In the genomic region with DNA sequence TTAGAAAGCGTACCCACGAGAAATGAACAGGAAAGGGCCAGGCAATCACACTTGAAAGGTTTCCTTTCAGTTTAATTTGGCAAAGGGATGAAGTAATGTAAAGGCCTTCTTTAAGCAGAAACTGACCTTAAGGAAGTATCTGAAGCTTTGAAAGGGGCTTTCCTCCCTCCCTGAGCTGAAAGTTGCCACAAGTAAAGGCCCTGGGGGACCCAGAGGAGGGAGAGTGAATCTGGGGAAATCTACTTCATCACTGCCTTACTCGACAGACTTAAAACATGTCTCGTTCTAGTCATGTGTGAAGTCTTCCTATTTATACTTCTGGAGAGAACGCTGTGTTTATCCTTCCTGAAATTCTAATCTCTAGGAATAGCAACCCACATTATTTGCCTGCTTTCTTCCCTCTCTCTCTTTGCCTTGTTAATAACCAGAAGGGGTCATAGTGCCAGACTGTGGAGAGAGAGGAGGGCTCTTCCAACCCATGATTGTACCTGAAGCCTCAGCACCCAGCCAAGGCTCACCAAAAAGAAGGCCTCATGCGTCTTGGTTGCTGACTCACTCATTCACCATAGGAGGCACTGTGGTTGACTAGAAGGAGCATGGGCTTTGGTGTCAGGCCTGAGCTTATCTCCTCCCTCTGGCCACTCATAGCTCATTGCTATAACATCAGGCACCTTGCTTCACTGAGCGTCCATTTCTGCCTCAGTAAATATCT, we compare ENCODE assay signal across 1 cellular context.
A peak's percentile ranks its signal among the peaks of the same experiment; 100 is the strongest.
TF ChIP-seq lines count a peak whose summit lies in the region.

No MANE protein-coding gene starts in this region.

TF ChIP-seq in K562, 482 proteins besides CTCF, POLR2A, EP300 and RAD21 (continued from another document):
- TF ChIP-seq MNT (conservative IDR thresholded peaks at IDR 0.05) (0 out of 4 replicates have a peak, but pooled peaks of 1 of the 2 experiments have one; percentile 21), ZNF197 (CRISPR knock-in tag; IDR thresholded peaks at IDR 0.05; ENCODE audit: low read depth) (no peak), ZKSCAN8 (CRISPR knock-in tag; IDR thresholded peaks at IDR 0.05) (no peak), ZFPM2 (CRISPR knock-in tag; IDR thresholded peaks at IDR 0.05) (no peak), ASH1L (IDR thresholded peaks at IDR 0.05; ENCODE audit: borderline replicate concordance, low read depth, partially characterized antibody) (no peak), ZNF778 (CRISPR knock-in tag; IDR thresholded peaks at IDR 0.05) (no peak), CREM (IDR thresholded peaks at IDR 0.05; ENCODE audit: low read depth) (peak; percentile 42; the same call in 1 of the 2 replicates), CCNT2 (IDR thresholded peaks at IDR 0.05; ENCODE audit: borderline replicate concordance, extremely low read depth, insufficient read length, low read depth, low read length) (no peak), NR2C2 (CRISPR knock-in tag; IDR thresholded peaks at IDR 0.05) (no peak), NR2C2 (tag; IDR thresholded peaks at IDR 0.05) (no peak), HLTF (IDR thresholded peaks at IDR 0.05) (no peak), ZNF318 (IDR thresholded peaks at IDR 0.05; ENCODE audit: borderline replicate concordance in 1 of 2, low read depth in 1 of 2) (no peak), ZNF12 (CRISPR knock-in tag; IDR thresholded peaks at IDR 0.05) (no peak), SAP30 (IDR thresholded peaks at IDR 0.05; ENCODE audit: borderline replicate concordance, insufficient read depth, low read depth, low read length, poor library complexity, severe bottlenecking) (no peak), ATF7 (IDR thresholded peaks at IDR 0.05) (no peak), KLF10 (CRISPR knock-in tag; IDR thresholded peaks at IDR 0.05) (no peak), TAL1 (IDR thresholded peaks at IDR 0.05) (no peak), SRSF1 (IDR thresholded peaks at IDR 0.05; ENCODE audit: low read depth, low read length) (no peak), ZNF695 (CRISPR knock-in tag; IDR thresholded peaks at IDR 0.05) (no peak), RFX5 (IDR thresholded peaks at IDR 0.05; ENCODE audit: low read depth, low read length) (no peak), BDP1 (IDR thresholded peaks at IDR 0.05; ENCODE audit: insufficient read depth, insufficient read length) (no peak), ZNF311 (CRISPR knock-in tag; IDR thresholded peaks at IDR 0.05) (no peak), JUND (IDR thresholded peaks at IDR 0.05; ENCODE audit: borderline replicate concordance, low read depth, low read length) (peak; percentile 58; the same call in 1 of the 2 replicates), JUND (tag; IDR thresholded peaks at IDR 0.05; ENCODE audit: borderline replicate concordance, low read depth, low read length) (peak; percentile 23; the same call in 1 of the 3 replicates), ZFP36 (IDR thresholded peaks at IDR 0.05; ENCODE audit: low read depth, low read length, partially characterized antibody) (no peak), MLLT1 (IDR thresholded peaks at IDR 0.05) (no peak), HMG20A (CRISPR knock-in tag; conservative IDR thresholded peaks at IDR 0.05) (no peak), LARP7 (IDR thresholded peaks at IDR 0.05) (no peak), ZFP91 (CRISPR knock-in tag; IDR thresholded peaks at IDR 0.05) (no peak), C11orf30 (IDR thresholded peaks at IDR 0.05; ENCODE audit: low read depth) (peak; percentile 65), FOSL1 (tag; conservative IDR thresholded peaks at IDR 0.05) (no peak; the same call in 1 of the 2 replicates), RBM14 (IDR thresholded peaks at IDR 0.05; ENCODE audit: borderline replicate concordance, insufficient read depth, low read depth, low read length) (no peak), ELF2 (CRISPR knock-in tag; IDR thresholded peaks at IDR 0.05) (no peak), ZNF507 (tag; conservative IDR thresholded peaks at IDR 0.05) (no peak)
- TF ChIP-seq, protein P1, sequence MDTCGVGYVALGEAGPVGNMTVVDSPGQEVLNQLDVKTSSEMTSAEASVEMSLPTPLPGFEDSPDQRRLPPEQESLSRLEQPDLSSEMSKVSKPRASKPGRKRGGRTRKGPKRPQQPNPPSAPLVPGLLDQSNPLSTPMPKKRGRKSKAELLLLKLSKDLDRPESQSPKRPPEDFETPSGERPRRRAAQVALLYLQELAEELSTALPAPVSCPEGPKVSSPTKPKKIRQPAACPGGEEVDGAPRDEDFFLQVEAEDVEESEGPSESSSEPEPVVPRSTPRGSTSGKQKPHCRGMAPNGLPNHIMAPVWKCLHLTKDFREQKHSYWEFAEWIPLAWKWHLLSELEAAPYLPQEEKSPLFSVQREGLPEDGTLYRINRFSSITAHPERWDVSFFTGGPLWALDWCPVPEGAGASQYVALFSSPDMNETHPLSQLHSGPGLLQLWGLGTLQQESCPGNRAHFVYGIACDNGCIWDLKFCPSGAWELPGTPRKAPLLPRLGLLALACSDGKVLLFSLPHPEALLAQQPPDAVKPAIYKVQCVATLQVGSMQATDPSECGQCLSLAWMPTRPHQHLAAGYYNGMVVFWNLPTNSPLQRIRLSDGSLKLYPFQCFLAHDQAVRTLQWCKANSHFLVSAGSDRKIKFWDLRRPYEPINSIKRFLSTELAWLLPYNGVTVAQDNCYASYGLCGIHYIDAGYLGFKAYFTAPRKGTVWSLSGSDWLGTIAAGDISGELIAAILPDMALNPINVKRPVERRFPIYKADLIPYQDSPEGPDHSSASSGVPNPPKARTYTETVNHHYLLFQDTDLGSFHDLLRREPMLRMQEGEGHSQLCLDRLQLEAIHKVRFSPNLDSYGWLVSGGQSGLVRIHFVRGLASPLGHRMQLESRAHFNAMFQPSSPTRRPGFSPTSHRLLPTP (IDR thresholded peaks at IDR 0.05; ENCODE audit: borderline replicate concordance, extremely low read depth, insufficient read length), result no peak
- TF ChIP-seq, protein P2, sequence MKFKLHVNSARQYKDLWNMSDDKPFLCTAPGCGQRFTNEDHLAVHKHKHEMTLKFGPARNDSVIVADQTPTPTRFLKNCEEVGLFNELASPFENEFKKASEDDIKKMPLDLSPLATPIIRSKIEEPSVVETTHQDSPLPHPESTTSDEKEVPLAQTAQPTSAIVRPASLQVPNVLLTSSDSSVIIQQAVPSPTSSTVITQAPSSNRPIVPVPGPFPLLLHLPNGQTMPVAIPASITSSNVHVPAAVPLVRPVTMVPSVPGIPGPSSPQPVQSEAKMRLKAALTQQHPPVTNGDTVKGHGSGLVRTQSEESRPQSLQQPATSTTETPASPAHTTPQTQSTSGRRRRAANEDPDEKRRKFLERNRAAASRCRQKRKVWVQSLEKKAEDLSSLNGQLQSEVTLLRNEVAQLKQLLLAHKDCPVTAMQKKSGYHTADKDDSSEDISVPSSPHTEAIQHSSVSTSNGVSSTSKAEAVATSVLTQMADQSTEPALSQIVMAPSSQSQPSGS (CRISPR knock-in tag; IDR thresholded peaks at IDR 0.05), result no peak
- TF ChIP-seq, protein P3, sequence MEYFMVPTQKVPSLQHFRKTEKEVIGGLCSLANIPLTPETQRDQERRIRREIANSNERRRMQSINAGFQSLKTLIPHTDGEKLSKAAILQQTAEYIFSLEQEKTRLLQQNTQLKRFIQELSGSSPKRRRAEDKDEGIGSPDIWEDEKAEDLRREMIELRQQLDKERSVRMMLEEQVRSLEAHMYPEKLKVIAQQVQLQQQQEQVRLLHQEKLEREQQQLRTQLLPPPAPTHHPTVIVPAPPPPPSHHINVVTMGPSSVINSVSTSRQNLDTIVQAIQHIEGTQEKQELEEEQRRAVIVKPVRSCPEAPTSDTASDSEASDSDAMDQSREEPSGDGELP (CRISPR knock-in tag; IDR thresholded peaks at IDR 0.05; ENCODE audit: borderline replicate concordance), result no peak
